In the genomic region with DNA sequence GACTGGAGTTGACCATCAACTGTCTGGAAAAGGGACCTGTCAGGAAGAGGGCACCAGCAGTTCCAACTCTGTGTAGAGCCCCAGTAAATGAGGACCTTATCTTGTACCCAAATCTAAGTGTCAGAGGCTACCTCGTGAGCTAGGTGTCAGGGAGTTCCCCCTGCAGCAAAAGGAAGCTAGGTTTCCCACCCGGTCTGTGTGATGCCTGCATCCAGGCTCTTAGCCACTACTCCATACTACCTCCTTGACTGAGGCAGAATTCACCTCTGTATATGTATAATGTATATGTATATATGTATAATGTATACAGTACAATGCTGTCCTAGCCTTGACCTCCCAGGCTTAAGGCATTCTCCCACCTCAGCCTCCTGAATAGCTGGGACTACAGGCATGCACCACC, we compare ENCODE assay signal across 1 cellular context.
TF ChIP-seq lines count a peak whose summit lies in the region.

No MANE protein-coding gene starts in this region.

TF ChIP-seq in K562, 482 proteins besides CTCF, POLR2A, EP300 and RAD21 (continued from another document):
- no peak for TF ChIP-seq CHD7 (IDR thresholded peaks at IDR 0.05; ENCODE audit: low read depth, low read length)
